In the genomic region with DNA sequence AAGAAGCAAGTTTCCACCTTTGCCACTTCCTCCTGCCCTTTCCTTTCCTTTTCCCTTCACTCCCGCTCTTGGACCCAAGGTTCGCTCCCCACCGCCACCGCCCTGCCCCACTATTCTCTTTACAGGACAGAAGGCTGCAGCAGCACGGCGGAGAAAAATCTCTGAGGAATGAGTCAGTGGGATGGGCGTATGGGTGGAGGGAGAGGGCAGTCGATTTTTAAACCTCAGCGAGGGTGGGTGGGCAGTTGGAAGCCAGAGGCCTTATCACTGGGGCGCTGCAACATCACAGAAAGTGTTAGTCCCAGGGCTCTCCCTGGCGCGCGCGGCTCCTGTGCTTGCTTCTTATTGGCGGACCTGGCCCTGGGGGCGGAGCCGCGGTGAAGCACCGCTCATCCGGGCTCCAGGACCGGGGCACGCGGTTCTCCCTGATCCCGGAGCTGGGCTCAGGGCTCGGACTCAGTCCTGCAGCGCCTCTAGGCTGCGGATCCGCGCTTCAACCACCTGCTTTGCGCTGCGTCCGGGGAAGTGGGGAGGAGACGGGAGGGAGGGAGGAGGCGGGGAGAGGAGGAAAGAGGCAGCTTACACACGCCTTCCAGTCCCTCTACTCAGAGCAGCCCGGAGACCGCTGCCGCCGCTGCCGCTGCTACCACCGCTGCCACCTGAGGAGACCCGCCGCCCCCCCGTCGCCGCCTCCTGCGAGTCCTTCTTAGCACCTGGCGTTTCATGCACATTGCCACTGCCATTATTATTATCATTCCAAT, we compare ENCODE assay signal across 8 cellular contexts. TPM values are rescaled to one million over a fixed set of nuclear protein-coding genes. Genes with fewer than 3 reads are reported as not detected.
A peak's percentile ranks its signal among the peaks of the same experiment; 100 is the strongest.
DNase-seq lines count a peak whose midpoint lies in the region; ATAC-seq and TF ChIP-seq lines count a peak whose summit lies in the region.

ALCAM (plus strand) TSS at position 608 of the 761 bp plus-strand sequence.

- in situ Hi-C loops in GM23248 (cut with MboI): loop anchor here (25.0 kb wide), 2 partner anchors 754 to 1079 kb away; no protein-coding TSS in a partner anchor

- peaks cover 69% of the 10 kb centered on the region for H3F3A ChIP-seq in GM23248 (ENCODE audit: insufficient read depth)

- H3K4me3 ChIP-seq in GM23248 (peak within 1 kb of the TSS; percentile 85), Karpas-422 (ENCODE audit: low read length) (peak within 1 kb of the TSS; percentile 76)

- ATAC-seq in natural killer cell: peak; percentile 63 to 78 (median 74)
- ATAC-seq in stimulated activated naive CD8-positive, alpha-beta T cell treated with anti-CD3 and anti-CD28 coated beads, Interleukin-15, Interleukin-2, amounts not matched to agents 100 U/mL and 50 U/mL, for 24 hours: peak; percentile 72

- H3K79me2 ChIP-seq in GM23248 (ENCODE audit: insufficient read depth) (peaks cover 45% of the 10 kb centered on the region), Karpas-422 (ENCODE audit: low read length) (no peaks in the 10 kb centered on the region)

- H4K20me1 ChIP-seq in GM23248 (ENCODE audit: insufficient read depth) (no peaks in the 10 kb centered on the region), Karpas-422 (ENCODE audit: insufficient read depth, low read depth, low read length) (no peaks in the 10 kb centered on the region)

- H3K4me3 Mint-ChIP-seq in activated T-helper 2 cell treated with anti-CD3 and anti-CD28 coated beads, Interferon-gamma antibody, Interleukin-2, Interleukin-4, amounts not matched to agents 10 μg/mL and 5 μg/mL and 100 μg/mL, durations not matched to agents 14 hours and 24 hours and 36 hours (ENCODE audit: low read depth): peak within 1 kb of the TSS; percentile 94
- H3K4me3 Mint-ChIP-seq in natural killer cell: peak within 1 kb of the TSS; percentile 97

- peak within 1 kb of the TSS; percentile 84 for H3K27ac ChIP-seq in GM23248
- no peak within 1 kb of the TSS for H3K27ac ChIP-seq in Karpas-422 (ENCODE audit: low read length)

- peak within 1 kb of the TSS; percentile 91 for H3K9ac ChIP-seq in GM23248
- H3K9ac ChIP-seq in Karpas-422 (ENCODE audit: low read length): peak within 1 kb of the TSS; percentile 69

- no peaks in the 10 kb centered on the region for H3K36me3 ChIP-seq in GM23248 (ENCODE audit: low read depth)
- no peaks in the 10 kb centered on the region for H3K36me3 ChIP-seq in Karpas-422 (ENCODE audit: insufficient read depth, low read length)

- peaks cover 44% of the 10 kb centered on the region for H3K4me1 Mint-ChIP-seq in activated T-helper 2 cell treated with anti-CD3 and anti-CD28 coated beads, Interferon-gamma antibody, Interleukin-2, Interleukin-4, amounts not matched to agents 10 μg/mL and 5 μg/mL and 100 μg/mL, durations not matched to agents 14 hours and 24 hours and 36 hours (ENCODE audit: low read depth)
- peaks cover 43 to 45% of the 10 kb centered on the region in 2 donors for H3K4me1 Mint-ChIP-seq in natural killer cell

- peaks cover 22% of the 10 kb centered on the region for H3K27me3 Mint-ChIP-seq in activated T-helper 2 cell treated with anti-CD3 and anti-CD28 coated beads, Interferon-gamma antibody, Interleukin-2, Interleukin-4, amounts not matched to agents 10 μg/mL and 5 μg/mL and 100 μg/mL, durations not matched to agents 14 hours and 24 hours and 36 hours (ENCODE audit: low read depth)
- H3K27me3 Mint-ChIP-seq in natural killer cell (ENCODE audit: low read depth in 2 of 2): peaks cover 27 to 32% of the 10 kb centered on the region in 2 donors

- H2AFZ ChIP-seq in GM23248 (peak within 1 kb of the TSS; percentile 92), Karpas-422 (ENCODE audit: low read length) (peak within 1 kb of the TSS; percentile 97)

- 1 to 2% methylated on average over 33 to 47 of the region's 48 CpGs for WGBS in GM23248 (ENCODE audit: low coverage in 1 of 2, low lambda C conversion rate in 2 of 2, missing lambda C conversion rate in 2 of 2), 2 experiments

- DNase-seq in ELF-1 (ENCODE audit: low read depth, low spot score): peak; percentile 99
- DNase-seq in GM23248: peak; percentile 100
- DNase-seq in Karpas-422: peak; percentile 91
- DNase-seq in RPMI8226: peak; percentile 78
- DNase-seq in activated T-helper 2 cell treated with anti-CD3 and anti-CD28 coated beads, Interferon-gamma antibody, Interleukin-2, Interleukin-4, amounts not matched to agents 10 μg/mL and 5 μg/mL and 100 μg/mL, durations not matched to agents 14 hours and 24 hours and 36 hours (ENCODE audit: low spot score): peak; percentile 77
- peak; percentile 98 for DNase-seq in fibroblast of peridontal ligament (ENCODE audit: extremely low read depth)
- peak; percentile 54 for DNase-seq in natural killer cell
- DNase-seq in stimulated activated naive CD8-positive, alpha-beta T cell treated with anti-CD3 and anti-CD28 coated beads, Interleukin-15, Interleukin-2, amounts not matched to agents 100 U/mL and 50 U/mL, for 24 hours: peak; percentile 87

- H3K36me3 Mint-ChIP-seq in activated T-helper 2 cell treated with anti-CD3 and anti-CD28 coated beads, Interferon-gamma antibody, Interleukin-2, Interleukin-4, amounts not matched to agents 10 μg/mL and 5 μg/mL and 100 μg/mL, durations not matched to agents 14 hours and 24 hours and 36 hours (ENCODE audit: low read depth): peaks cover 1% of the 10 kb centered on the region
- no peaks in the 10 kb centered on the region for H3K36me3 Mint-ChIP-seq in natural killer cell

- no peaks in the 10 kb centered on the region for H3K9me2 ChIP-seq in GM23248 (ENCODE audit: insufficient read depth)
- no peaks in the 10 kb centered on the region for H3K9me2 ChIP-seq in Karpas-422 (replicated peaks; ENCODE audit: insufficient read depth, low read length)

- TF ChIP-seq CTCF in natural killer cell (IDR thresholded peaks at IDR 0.05): no peak

- H3K9me3 Mint-ChIP-seq in activated T-helper 2 cell treated with anti-CD3 and anti-CD28 coated beads, Interferon-gamma antibody, Interleukin-2, Interleukin-4, amounts not matched to agents 10 μg/mL and 5 μg/mL and 100 μg/mL, durations not matched to agents 14 hours and 24 hours and 36 hours: no peaks in the 10 kb centered on the region
- no peaks in the 10 kb centered on the region for H3K9me3 Mint-ChIP-seq in natural killer cell

- H3K4me1 ChIP-seq in GM23248 (ENCODE audit: insufficient read depth) (peaks cover 54% of the 10 kb centered on the region), Karpas-422 (ENCODE audit: low read length) (peaks cover 48% of the 10 kb centered on the region)

- intact Hi-C loops in activated T-helper 2 cell treated with anti-CD3 and anti-CD28 coated beads, Interferon-gamma antibody, Interleukin-2, Interleukin-4, amounts not matched to agents 10 μg/mL and 5 μg/mL and 100 μg/mL, durations not matched to agents 14 hours and 24 hours and 36 hours (cut with micrococcal nuclease): loop anchor here (2.0 to 10.0 kb wide), 8 partner anchors 34 to 1701 kb away; no protein-coding TSS in a partner anchor
- intact Hi-C loops in natural killer cell (cut with micrococcal nuclease): no loop called here

- H3K4me2 ChIP-seq in GM23248 (ENCODE audit: unreplicated experiment): peak within 1 kb of the TSS; percentile 89
- H3K4me2 ChIP-seq in Karpas-422 (ENCODE audit: low read depth, low read length, poor library complexity, severe bottlenecking): peak within 1 kb of the TSS; percentile 82

- H3K27me3 ChIP-seq in GM23248 (replicated peaks; ENCODE audit: insufficient read depth) (no peaks in the 10 kb centered on the region), Karpas-422 (ENCODE audit: low read length) (no peaks in the 10 kb centered on the region)

- peak within 1 kb of the TSS; percentile 100 for H3K27ac Mint-ChIP-seq in activated T-helper 2 cell treated with anti-CD3 and anti-CD28 coated beads, Interferon-gamma antibody, Interleukin-2, Interleukin-4, amounts not matched to agents 10 μg/mL and 5 μg/mL and 100 μg/mL, durations not matched to agents 14 hours and 24 hours and 36 hours
- peak within 1 kb of the TSS; percentile 86 to 90 for H3K27ac Mint-ChIP-seq in natural killer cell

- H3K9me3 ChIP-seq in GM23248 (ENCODE audit: low read depth) (no peaks in the 10 kb centered on the region), Karpas-422 (ENCODE audit: low read length) (no peaks in the 10 kb centered on the region)

RNA-seq across cellular contexts. Expression of gene ALCAM, which starts in this region (rescaled TPM):
- total RNA-seq in GM23248 (2014; rRNA removed; shearing (Covaris generic)): 202 and 208 TPM in 2 replicates
- 88.2 and 88.7 TPM in 2 replicates for polyA plus RNA-seq in GM23248 (2016; fragmentation: Nextera tagmentation; extraction: Ambion mirVana)
- 5.8 and 16.4 TPM in 2 replicates for total RNA-seq in Karpas-422 (2014; rRNA removed; shearing (Covaris generic); ENCODE audit: low replicate concordance)
- total RNA-seq in activated T-helper 2 cell treated with anti-CD3 and anti-CD28 coated beads, Interferon-gamma antibody, Interleukin-2, Interleukin-4, amounts not matched to agents 10 μg/mL and 5 μg/mL and 100 μg/mL, durations not matched to agents 14 hours and 24 hours and 36 hours: 36.7 and 37.3 TPM in 2 replicates
- 1 to 10 TPM; 1.5 to 3.0 (median 1.5) TPM for total RNA-seq in natural killer cell
